ENCODE assay signal across 11 cellular contexts in genomic region chr7:64888561-64888900, GRCh38. TPM values are rescaled to one million over a fixed set of nuclear protein-coding genes. Genes with fewer than 3 reads are reported as not detected.
DNase-seq lines count a peak whose midpoint lies in the region; ATAC-seq, FAIRE-seq and TF ChIP-seq lines count a peak whose summit lies in the region.
"Had no signal": no experiment of that assay in that cellular context is flagged by ENCODE, and none has a peak within 500 bp of the region (broad histone marks: within the 10 kb centered on the region; RNA-seq: fewer than 3 reads in every experiment).

No MANE protein-coding gene starts in this region.

- no peak overlapping the region for H3K27ac ChIP-seq in astrocyte (ENCODE audit: low read depth, low read length)

- intact Hi-C loops in left colon (cut with DNase I, micrococcal nuclease): no loop called here

- H2AFZ ChIP-seq in astrocyte (ENCODE audit: low read depth, low read length): peak overlapping the region; percentile 73

- peaks cover 12% of the 10 kb centered on the region for H3K27me3 ChIP-seq in astrocyte (ENCODE audit: insufficient read depth, low read length)
- H3K27me3 ChIP-seq: BE2C had no signal

- no peak for TF ChIP-seq CTCF in astrocyte (IDR thresholded peaks at IDR 0.05; ENCODE audit: insufficient read depth, low read depth, low read length)

- H3K36me3 Mint-ChIP-seq in astrocyte (ENCODE audit: low read depth, unreplicated experiment): no peaks in the 10 kb centered on the region

- H3K36me3 ChIP-seq in astrocyte (ENCODE audit: insufficient read depth, low read length): no peaks in the 10 kb centered on the region
- H3K36me3 ChIP-seq: BE2C had no signal

- peak overlapping the region; percentile 80 for H3K4me3 Mint-ChIP-seq in astrocyte (ENCODE audit: unreplicated experiment)
- H3K4me3 Mint-ChIP-seq in stimulated activated naive CD8-positive, alpha-beta T cell treated with anti-CD3 and anti-CD28 coated beads, Interleukin-15, amount 100 ng/mL, for 72 hours: peak overlapping the region; percentile 84 to 89

- no peak overlapping the region for H3K27ac Mint-ChIP-seq in astrocyte (ENCODE audit: unreplicated experiment)
- H3K27ac Mint-ChIP-seq in stimulated activated naive CD8-positive, alpha-beta T cell treated with anti-CD3 and anti-CD28 coated beads, Interleukin-15, amount 100 ng/mL, for 72 hours: peak overlapping the region in 1 of 2 donors; percentile 29

- peaks cover 5% of the 10 kb centered on the region for H3K9me3 ChIP-seq in astrocyte (ENCODE audit: insufficient read depth, low read depth, low read length)
- H3K9me3 ChIP-seq: BE2C had no signal

- H3K4me1 ChIP-seq in astrocyte (ENCODE audit: insufficient read depth, low read length): no peaks in the 10 kb centered on the region
- H3K4me1 ChIP-seq: BE2C had no signal

- H3K27me3 Mint-ChIP-seq in astrocyte (ENCODE audit: low read depth, unreplicated experiment): peaks cover 75% of the 10 kb centered on the region
- peaks cover 86% of the 10 kb centered on the region for H3K27me3 Mint-ChIP-seq in stimulated activated naive CD8-positive, alpha-beta T cell treated with anti-CD3 and anti-CD28 coated beads, Interleukin-15, amount 100 ng/mL, for 72 hours

- DNase-seq in activated CD4-positive, CD25-positive, alpha-beta regulatory T cell treated with anti-CD3 and anti-CD28 coated beads, Interleukin-2, amount 50 U/mL, for 72 hours: no peak
- DNase-seq in astrocyte (ENCODE audit: low read depth): no peak
- no peak for DNase-seq in left colon
- no peak for DNase-seq in stimulated activated naive CD8-positive, alpha-beta T cell treated with anti-CD3 and anti-CD28 coated beads, Interleukin-15, amount 100 ng/mL, for 72 hours
- DNase-seq in stimulated activated naive CD4-positive, alpha-beta T cell treated with Interleukin-2 at 50 U/mL for 16 hours (lab: John Stamatoyannopoulos, UW): no peak
- no peak for DNase-seq in RCC 7860 (ENCODE audit: low spot score)
- DNase-seq: BE2C had no signal

- H3K4me1 Mint-ChIP-seq in astrocyte (ENCODE audit: low read depth, unreplicated experiment): no peaks in the 10 kb centered on the region
- H3K4me1 Mint-ChIP-seq in stimulated activated naive CD8-positive, alpha-beta T cell treated with anti-CD3 and anti-CD28 coated beads, Interleukin-15, amount 100 ng/mL, for 72 hours: peaks cover 26% of the 10 kb centered on the region

- ATAC-seq in activated CD4-positive, CD25-positive, alpha-beta regulatory T cell treated with anti-CD3 and anti-CD28 coated beads, Interleukin-2, amount 50 U/mL, for 24 hours: peak; percentile 19 to 21
- peak; percentile 58 for ATAC-seq in left colon
- peak; percentile 26 for ATAC-seq in stimulated activated naive CD8-positive, alpha-beta T cell treated with anti-CD3 and anti-CD28 coated beads, Interleukin-15, amount 100 ng/mL, for 72 hours
- ATAC-seq in HG02763 (IDR thresholded peaks at IDR 0.05; ENCODE audit: unreplicated experiment): no peak
- ATAC-seq: K562 had no signal

- peaks cover 13% of the 10 kb centered on the region for H3K9me3 Mint-ChIP-seq in astrocyte (ENCODE audit: unreplicated experiment)
- no peaks in the 10 kb centered on the region for H3K9me3 Mint-ChIP-seq in stimulated activated naive CD8-positive, alpha-beta T cell treated with anti-CD3 and anti-CD28 coated beads, Interleukin-15, amount 100 ng/mL, for 72 hours

- no peaks in the 10 kb centered on the region for H4K20me1 ChIP-seq in astrocyte (ENCODE audit: insufficient read depth, low read length)

- no peak overlapping the region for H3K9ac ChIP-seq in astrocyte (ENCODE audit: low read length)

- H3K4me3 ChIP-seq in astrocyte (ENCODE audit: insufficient read depth, low read depth, low read length): peak overlapping the region; percentile 5
- H3K4me3 ChIP-seq: K562 had no signal

- FAIRE-seq in astrocyte (lab: Jason Lieb, UNC): no peak
- FAIRE-seq in RCC 7860 (lab: Jason Lieb, UNC): no peak
- FAIRE-seq: colon, K562 had no signal

- peak overlapping the region; percentile 82 for H3K4me2 ChIP-seq in astrocyte (ENCODE audit: low read length)

- H3K79me2 ChIP-seq in astrocyte (ENCODE audit: insufficient read depth, low read length): no peaks in the 10 kb centered on the region

RNA-seq across cellular contexts. Expression of gene ZNF273, which starts 14.5 kb away (rescaled TPM):
- 3.5 and 5.0 TPM in 2 replicates for total RNA-seq in astrocyte
- total RNA-seq in left colon: 1 to 10 TPM; 3.9 TPM
